Comparison of ENCODE assay signal across 25 cellular contexts in genomic region chr15:93420477-93420876, GRCh38.
DNase-seq lines count a peak whose midpoint lies in the region; ATAC-seq and TF ChIP-seq lines count a peak whose summit lies in the region.
"Had no signal": no experiment of that assay in that cellular context is flagged by ENCODE, and none has a peak within 500 bp of the region (broad histone marks: within the 10 kb centered on the region; RNA-seq: fewer than 3 reads in every experiment).

No MANE protein-coding gene starts in this region.

- H3F3A ChIP-seq in neural progenitor cell (ENCODE audit: low read depth), result peaks cover 16% of the 10 kb centered on the region

- no peaks in the 10 kb centered on the region for H3K9me3 ChIP-seq in esophagus muscularis mucosa
- no peaks in the 10 kb centered on the region for H3K9me3 ChIP-seq in neural progenitor cell (ENCODE audit: low read depth)
- H3K9me3 ChIP-seq in testis, result no peaks in the 10 kb centered on the region
- H3K9me3 ChIP-seq: BE2C, BLaER1 had no signal

- H3K4me2 ChIP-seq in neural progenitor cell, result no peak overlapping the region

- no peak overlapping the region for H2AFZ ChIP-seq in neural progenitor cell (replicated peaks)

- H3K9ac ChIP-seq in neural progenitor cell, result no peak overlapping the region
- H3K9ac ChIP-seq: BLaER1 had no signal

- no peaks in the 10 kb centered on the region for H3K36me3 Mint-ChIP-seq in stimulated activated naive CD8-positive, alpha-beta T cell treated with anti-CD3 and anti-CD28 coated beads, Interleukin-15, Interleukin-2, amounts not matched to agents 100 ng/mL and 50 ng/mL, for 24 hours (ENCODE audit: low read depth)
- peaks cover 35% of the 10 kb centered on the region for H3K36me3 Mint-ChIP-seq in neural progenitor cell
- H3K36me3 Mint-ChIP-seq: CD14-positive monocyte; CD4-positive, alpha-beta memory T cell; CD4-positive, CD25-positive, alpha-beta regulatory T cell; CD8-positive, alpha-beta memory T cell had no signal

- no peaks in the 10 kb centered on the region for H3K36me3 ChIP-seq in esophagus muscularis mucosa
- H3K36me3 ChIP-seq in neural progenitor cell, result no peaks in the 10 kb centered on the region
- H3K36me3 ChIP-seq in testis (ENCODE audit: low read depth, missing control alignments), result no peaks in the 10 kb centered on the region
- H3K36me3 ChIP-seq: BE2C, BLaER1 had no signal

- H3K79me2 ChIP-seq in neural progenitor cell (ENCODE audit: low read depth), result no peaks in the 10 kb centered on the region

- no peak for TF ChIP-seq EP300 in esophagus muscularis mucosa (IDR thresholded peaks at IDR 0.05)

- no peak for TF ChIP-seq POLR2A in esophagus muscularis mucosa (IDR thresholded peaks at IDR 0.05; ENCODE audit: low read depth)
- no peak for TF ChIP-seq POLR2A in testis (IDR thresholded peaks at IDR 0.05)

- H4K20me1 ChIP-seq in neural progenitor cell (ENCODE audit: low read depth), result no peaks in the 10 kb centered on the region
- H4K20me1 ChIP-seq: BLaER1 had no signal

- H3K4me3 Mint-ChIP-seq in stimulated activated naive CD8-positive, alpha-beta T cell treated with anti-CD3 and anti-CD28 coated beads, Interleukin-15, Interleukin-2, amounts not matched to agents 100 ng/mL and 50 ng/mL, for 24 hours, result no peak overlapping the region
- H3K4me3 Mint-ChIP-seq in neural progenitor cell, result peak overlapping the region; percentile 25
- H3K4me3 Mint-ChIP-seq: CD14-positive monocyte; CD4-positive, alpha-beta memory T cell; CD4-positive, CD25-positive, alpha-beta regulatory T cell; CD8-positive, alpha-beta memory T cell had no signal

- no peaks in the 10 kb centered on the region for H3K4me1 ChIP-seq in esophagus muscularis mucosa
- peaks cover 20% of the 10 kb centered on the region for H3K4me1 ChIP-seq in neural progenitor cell
- no peaks in the 10 kb centered on the region for H3K4me1 ChIP-seq in testis
- H3K4me1 ChIP-seq: BE2C had no signal

- no peak for DNase-seq in stimulated activated naive CD8-positive, alpha-beta T cell treated with anti-CD3 and anti-CD28 coated beads, Interleukin-15, Interleukin-2, amounts not matched to agents 100 U/mL and 50 U/mL, for 24 hours
- DNase-seq in esophagus muscularis mucosa (ENCODE audit: extremely low spot score) (peak; percentile 74), neural progenitor cell (ENCODE audit: low spot score) (no peak), testis (no peak), NCI-H2081 (lab: John Stamatoyannopoulos, UW) (no peak)
- DNase-seq: 8988T; ACHN; BE2C; C1 segment of cervical spinal cord; CD4-positive, alpha-beta memory T cell; CD4-positive, CD25-positive, alpha-beta regulatory T cell; CD8-positive, alpha-beta memory T cell; COR-L47; DMS 273 treated with DMSO at 0.1 percent for 48 hours; DMS153; DMS53; DMS79; DND-41; EL; GDM1 had no signal

- intact Hi-C loops in esophagus muscularis mucosa (cut with DNase I), result no loop called here
- intact Hi-C loops in testis (cut with DNase I; ENCODE audit: low total_unique reads), result no loop called here

- no peaks in the 10 kb centered on the region for H3K27me3 ChIP-seq in esophagus muscularis mucosa
- no peaks in the 10 kb centered on the region for H3K27me3 ChIP-seq in neural progenitor cell
- H3K27me3 ChIP-seq in testis, result no peaks in the 10 kb centered on the region
- H3K27me3 ChIP-seq: BE2C, BLaER1 had no signal

- no peak for TF ChIP-seq CTCF in esophagus muscularis mucosa (IDR thresholded peaks at IDR 0.05)
- TF ChIP-seq CTCF in neural progenitor cell (IDR thresholded peaks at IDR 0.05), result no peak
- no peak for TF ChIP-seq CTCF in testis (IDR thresholded peaks at IDR 0.05)

- H3K9me3 Mint-ChIP-seq in stimulated activated naive CD8-positive, alpha-beta T cell treated with anti-CD3 and anti-CD28 coated beads, Interleukin-15, Interleukin-2, amounts not matched to agents 100 ng/mL and 50 ng/mL, for 24 hours, result no peaks in the 10 kb centered on the region
- peaks cover 8% of the 10 kb centered on the region for H3K9me3 Mint-ChIP-seq in neural progenitor cell
- H3K9me3 Mint-ChIP-seq: CD4-positive, CD25-positive, alpha-beta regulatory T cell; CD8-positive, alpha-beta memory T cell had no signal

- H3K27ac ChIP-seq in esophagus muscularis mucosa (replicated peaks in 1 of 4), result no peak overlapping the region
- no peak overlapping the region for H3K27ac ChIP-seq in neural progenitor cell
- H3K27ac ChIP-seq in testis, result no peak overlapping the region
- H3K27ac ChIP-seq: BLaER1 had no signal

- no peaks in the 10 kb centered on the region for H3K27me3 Mint-ChIP-seq in stimulated activated naive CD8-positive, alpha-beta T cell treated with anti-CD3 and anti-CD28 coated beads, Interleukin-15, Interleukin-2, amounts not matched to agents 100 ng/mL and 50 ng/mL, for 24 hours
- peaks cover 4% of the 10 kb centered on the region for H3K27me3 Mint-ChIP-seq in neural progenitor cell (ENCODE audit: insufficient read depth, low read depth)

- WGBS in esophagus muscularis mucosa, result 88% methylated on average over 7 of the region's 7 CpGs
- WGBS in testis, 2 donors, result 83 to 90% methylated on average over 6 to 7 of the region's 7 CpGs

- H3K4me1 Mint-ChIP-seq in stimulated activated naive CD8-positive, alpha-beta T cell treated with anti-CD3 and anti-CD28 coated beads, Interleukin-15, Interleukin-2, amounts not matched to agents 100 ng/mL and 50 ng/mL, for 24 hours (ENCODE audit: low read depth), result no peaks in the 10 kb centered on the region
- H3K4me1 Mint-ChIP-seq in neural progenitor cell, result peaks cover 24% of the 10 kb centered on the region
- H3K4me1 Mint-ChIP-seq: CD14-positive monocyte; CD4-positive, alpha-beta memory T cell; CD4-positive, CD25-positive, alpha-beta regulatory T cell; CD8-positive, alpha-beta memory T cell had no signal

- H3K4me3 ChIP-seq in esophagus muscularis mucosa, result no peak overlapping the region
- H3K4me3 ChIP-seq in neural progenitor cell, result no peak overlapping the region
- H3K4me3 ChIP-seq in testis, result no peak overlapping the region
- H3K4me3 ChIP-seq: BLaER1, GM12878 had no signal

- H3K27ac Mint-ChIP-seq in stimulated activated naive CD8-positive, alpha-beta T cell treated with anti-CD3 and anti-CD28 coated beads, Interleukin-15, Interleukin-2, amounts not matched to agents 100 ng/mL and 50 ng/mL, for 24 hours, result peak overlapping the region; percentile 9
- H3K27ac Mint-ChIP-seq in neural progenitor cell, result peak overlapping the region; percentile 24
- H3K27ac Mint-ChIP-seq: CD14-positive monocyte; CD4-positive, alpha-beta memory T cell; CD4-positive, CD25-positive, alpha-beta regulatory T cell; CD8-positive, alpha-beta memory T cell had no signal

- ATAC-seq in stimulated activated naive CD8-positive, alpha-beta T cell treated with anti-CD3 and anti-CD28 coated beads, Interleukin-15, Interleukin-2, amounts not matched to agents 100 U/mL and 50 U/mL, for 24 hours, result no peak
- ATAC-seq in GM21717 (IDR thresholded peaks at IDR 0.05; ENCODE audit: unreplicated experiment), result no peak
- ATAC-seq: GM12878 had no signal
